ENCODE assay signal across 8 cellular contexts in the genomic region with DNA sequence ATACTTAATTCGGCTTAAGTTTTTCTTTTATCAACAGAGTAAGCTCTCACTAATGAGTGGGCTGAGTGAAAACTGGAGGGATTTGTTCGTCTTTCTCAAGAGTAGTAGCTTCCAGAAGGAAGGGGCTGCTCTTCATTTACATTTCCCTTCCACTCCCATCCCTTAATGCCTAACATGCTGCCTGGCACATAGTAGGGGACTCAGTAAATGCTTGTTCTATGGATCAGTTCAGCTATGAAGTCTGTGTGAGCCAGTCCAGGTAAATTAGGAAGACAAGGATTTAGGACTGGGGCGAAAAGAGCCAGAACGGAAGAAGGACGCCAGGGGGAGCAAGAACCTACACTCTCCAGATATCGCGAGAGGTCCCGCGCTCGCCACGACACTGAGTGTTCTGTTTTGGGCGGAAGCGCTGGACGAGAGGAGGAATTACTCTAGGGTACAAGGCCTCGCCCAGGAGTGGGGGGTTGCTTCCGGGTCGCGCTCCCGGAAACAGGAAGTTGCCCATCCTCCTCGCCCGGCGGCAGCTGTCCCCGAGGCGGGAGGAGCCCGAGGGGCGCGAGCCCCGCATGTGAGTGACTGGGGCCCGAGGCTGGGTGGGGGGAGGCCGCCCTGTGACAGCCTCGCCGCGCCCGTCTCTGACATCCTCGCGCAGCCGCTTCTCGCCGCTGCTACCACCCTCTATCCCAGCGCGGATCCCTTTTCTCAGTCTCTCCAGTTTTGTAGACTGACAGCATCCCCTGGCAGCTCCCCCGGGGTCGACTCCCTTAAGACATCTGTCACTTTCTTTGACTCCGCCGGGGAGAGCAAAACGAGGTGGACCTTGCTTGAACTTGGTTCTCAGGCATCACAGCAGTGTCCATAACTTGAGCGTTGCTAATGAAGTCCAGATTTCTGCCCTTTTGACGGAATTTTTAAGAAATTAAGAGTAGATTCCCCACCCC. TPM values are rescaled to one million over a fixed set of nuclear protein-coding genes. Genes with fewer than 3 reads are reported as not detected.
DNase-seq lines count a peak whose midpoint lies in the region; ATAC-seq, FAIRE-seq and TF ChIP-seq lines count a peak whose summit lies in the region.

A gene with protein sequence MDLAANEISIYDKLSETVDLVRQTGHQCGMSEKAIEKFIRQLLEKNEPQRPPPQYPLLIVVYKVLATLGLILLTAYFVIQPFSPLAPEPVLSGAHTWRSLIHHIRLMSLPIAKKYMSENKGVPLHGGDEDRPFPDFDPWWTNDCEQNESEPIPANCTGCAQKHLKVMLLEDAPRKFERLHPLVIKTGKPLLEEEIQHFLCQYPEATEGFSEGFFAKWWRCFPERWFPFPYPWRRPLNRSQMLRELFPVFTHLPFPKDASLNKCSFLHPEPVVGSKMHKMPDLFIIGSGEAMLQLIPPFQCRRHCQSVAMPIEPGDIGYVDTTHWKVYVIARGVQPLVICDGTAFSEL (plus strand): TSS at position 492 of the 941 bp plus-strand sequence. CDS start 13,493 bp downstream, outside the sequence.

- H3K27me3 ChIP-seq in RWPE2 (ENCODE audit: insufficient read depth, poor library complexity, severe bottlenecking): no peaks in the 10 kb centered on the region

- no peaks in the 10 kb centered on the region for H3K36me3 ChIP-seq in RWPE2 (ENCODE audit: low read depth)

- H3K9me3 Mint-ChIP-seq in activated T-helper 2 cell treated with anti-CD3 and anti-CD28 coated beads, Interferon-gamma antibody, Interleukin-2, Interleukin-4, amounts not matched to agents 10 μg/mL and 5 μg/mL and 100 μg/mL, durations not matched to agents 14 hours and 24 hours and 36 hours: no peaks in the 10 kb centered on the region
- H3K9me3 Mint-ChIP-seq in natural killer cell: no peaks in the 10 kb centered on the region

- intact Hi-C loops in activated T-helper 2 cell treated with anti-CD3 and anti-CD28 coated beads, Interferon-gamma antibody, Interleukin-2, Interleukin-4, amounts not matched to agents 10 μg/mL and 5 μg/mL and 100 μg/mL, durations not matched to agents 14 hours and 24 hours and 36 hours (cut with micrococcal nuclease): loop anchor here (1.0 to 5.0 kb wide), 6 partner anchors 10 to 323 kb away; a partner anchor contains a TSS
- intact Hi-C loops in natural killer cell (cut with micrococcal nuclease): loop anchor here (1.0 to 2.0 kb wide), 5 partner anchors 10 to 325 kb away; a partner anchor contains a TSS

- peaks cover 32% of the 10 kb centered on the region for H3K4me1 Mint-ChIP-seq in activated T-helper 2 cell treated with anti-CD3 and anti-CD28 coated beads, Interferon-gamma antibody, Interleukin-2, Interleukin-4, amounts not matched to agents 10 μg/mL and 5 μg/mL and 100 μg/mL, durations not matched to agents 14 hours and 24 hours and 36 hours (ENCODE audit: low read depth)
- peaks cover 28 to 33% of the 10 kb centered on the region in 2 donors for H3K4me1 Mint-ChIP-seq in natural killer cell

- in situ Hi-C loops in G401 (cut with HindIII; ENCODE audit: low sequenced_read_pairs): no loop called here

- peak; percentile 73; the same call in 1 of the 2 replicates for TF ChIP-seq POLR2A in H54 (IDR thresholded peaks at IDR 0.05; ENCODE audit: low read depth, low read length)

- H3K4me1 ChIP-seq in RWPE2 (ENCODE audit: insufficient read depth, poor library complexity, severe bottlenecking): peaks cover 2% of the 10 kb centered on the region

- peak within 1 kb of the TSS; percentile 61 for H3K4me3 ChIP-seq in RWPE2 (ENCODE audit: severe bottlenecking)
- peak within 1 kb of the TSS; percentile 96 for H3K4me3 ChIP-seq in fibroblast of mammary gland (ENCODE audit: control insufficient read depth, low read depth, low read length)

- peak within 1 kb of the TSS; percentile 87 for H3K4me3 Mint-ChIP-seq in activated T-helper 2 cell treated with anti-CD3 and anti-CD28 coated beads, Interferon-gamma antibody, Interleukin-2, Interleukin-4, amounts not matched to agents 10 μg/mL and 5 μg/mL and 100 μg/mL, durations not matched to agents 14 hours and 24 hours and 36 hours (ENCODE audit: low read depth)
- peak within 1 kb of the TSS; percentile 93 for H3K4me3 Mint-ChIP-seq in natural killer cell

- peak; percentile 97 for FAIRE-seq in H54 (lab: Jason Lieb, UNC)

- peaks cover 2% of the 10 kb centered on the region for H3K9me3 ChIP-seq in RWPE2 (ENCODE audit: severe bottlenecking)

- peak; percentile 90 for TF ChIP-seq CTCF in RWPE2 (IDR thresholded peaks at IDR 0.05; ENCODE audit: poor library complexity, severe bottlenecking)
- TF ChIP-seq CTCF in fibroblast of mammary gland (conservative IDR thresholded peaks at IDR 0.05; ENCODE audit: control insufficient read depth, insufficient read depth, low read depth, low read length): peak; percentile 83
- peak; percentile 79 for TF ChIP-seq CTCF in natural killer cell (IDR thresholded peaks at IDR 0.05)

- peaks cover 8% of the 10 kb centered on the region for H3K36me3 Mint-ChIP-seq in activated T-helper 2 cell treated with anti-CD3 and anti-CD28 coated beads, Interferon-gamma antibody, Interleukin-2, Interleukin-4, amounts not matched to agents 10 μg/mL and 5 μg/mL and 100 μg/mL, durations not matched to agents 14 hours and 24 hours and 36 hours (ENCODE audit: low read depth)
- H3K36me3 Mint-ChIP-seq in natural killer cell: no peaks in the 10 kb centered on the region

- no peaks in the 10 kb centered on the region for H3K27me3 Mint-ChIP-seq in activated T-helper 2 cell treated with anti-CD3 and anti-CD28 coated beads, Interferon-gamma antibody, Interleukin-2, Interleukin-4, amounts not matched to agents 10 μg/mL and 5 μg/mL and 100 μg/mL, durations not matched to agents 14 hours and 24 hours and 36 hours (ENCODE audit: low read depth)
- H3K27me3 Mint-ChIP-seq in natural killer cell (ENCODE audit: low read depth in 2 of 2): no peaks in the 10 kb centered on the region

- peak within 1 kb of the TSS; percentile 80 for H3K27ac Mint-ChIP-seq in activated T-helper 2 cell treated with anti-CD3 and anti-CD28 coated beads, Interferon-gamma antibody, Interleukin-2, Interleukin-4, amounts not matched to agents 10 μg/mL and 5 μg/mL and 100 μg/mL, durations not matched to agents 14 hours and 24 hours and 36 hours
- H3K27ac Mint-ChIP-seq in natural killer cell: peak within 1 kb of the TSS; percentile 89 to 91

- peak; percentile 99 for DNase-seq in G401 (ENCODE audit: low spot score)
- DNase-seq in H54 (ENCODE audit: insufficient read length, low spot score): peak; percentile 81
- DNase-seq in LoVo (ENCODE audit: low spot score): peak; percentile 98
- DNase-seq in RWPE2 (ENCODE audit: low spot score): peak; percentile 97
- DNase-seq in activated T-helper 2 cell treated with anti-CD3 and anti-CD28 coated beads, Interferon-gamma antibody, Interleukin-2, Interleukin-4, amounts not matched to agents 10 μg/mL and 5 μg/mL and 100 μg/mL, durations not matched to agents 14 hours and 24 hours and 36 hours (ENCODE audit: low spot score): peak; percentile 95
- peak; percentile 97 for DNase-seq in fibroblast of mammary gland (ENCODE audit: low read depth)
- DNase-seq in natural killer cell: peak; percentile 93
- DNase-seq in stimulated activated naive CD4-positive, alpha-beta T cell treated with Interleukin-2 at 50 U/mL for 16 hours (lab: John Stamatoyannopoulos, UW): peak; percentile 97

- peak; percentile 99 for ATAC-seq in RWPE2 (ENCODE audit: low read depth)
- peak; percentile 97 to 100 (median 98) for ATAC-seq in natural killer cell

- H3K27ac ChIP-seq in RWPE2 (ENCODE audit: poor library complexity, severe bottlenecking): peak within 1 kb of the TSS; percentile 26

RNA-seq across cellular contexts. Expression of the gene that starts here (rescaled TPM):
- total RNA-seq in G401 (2014; rRNA removed; shearing (Covaris generic)): 22.5 and 30.1 TPM in 2 replicates
- total RNA-seq in activated T-helper 2 cell treated with anti-CD3 and anti-CD28 coated beads, Interferon-gamma antibody, Interleukin-2, Interleukin-4, amounts not matched to agents 10 μg/mL and 5 μg/mL and 100 μg/mL, durations not matched to agents 14 hours and 24 hours and 36 hours: 28.4 and 29.9 TPM in 2 replicates
- 10 to 100 TPM; 34.3 to 47.0 (median 46.3) TPM for total RNA-seq in natural killer cell

Comparison
In these comparisons a context has a peak if more than half of its experiments do, and no peak if none do; other contexts are left out.
1. Peak in every context shown above with its lines: DNase-seq, ATAC-seq, H3K4me3 ChIP-seq and H3K27ac ChIP-seq.